ENCODE assay signal across 2 cellular contexts in genomic region chr3:13508496-13508895, GRCh38.
TF ChIP-seq lines count a peak whose summit lies in the region.

No MANE protein-coding gene starts in this region.

TF ChIP-seq in IMR-90, 13 proteins besides CTCF, POLR2A, EP300 and RAD21:
- TF ChIP-seq RCOR1 (IDR thresholded peaks at IDR 0.05; ENCODE audit: insufficient replicate concordance, low read length), result no peak
- no peak for TF ChIP-seq BHLHE40 (IDR thresholded peaks at IDR 0.05; ENCODE audit: low read depth, low read length)
- no peak for TF ChIP-seq SMC3 (IDR thresholded peaks at IDR 0.05; ENCODE audit: low read depth, low read length)

TF ChIP-seq in HepG2, 621 proteins besides CTCF, POLR2A, EP300 and RAD21:
- TF ChIP-seq U2AF1 (optimal IDR thresholded peaks at IDR 0.05; ENCODE audit: low read depth, low read length) (no peak), KDM1A (CRISPR knock-in tag; IDR thresholded peaks at IDR 0.05) (no peak), STAG1 (CRISPR knock-in tag; IDR thresholded peaks at IDR 0.05) (no peak), ZNF326 (CRISPR knock-in tag; IDR thresholded peaks at IDR 0.05; ENCODE audit: borderline replicate concordance) (no peak), NFIC (IDR thresholded peaks at IDR 0.05; ENCODE audit: low read length) (no peak), TCF7 (IDR thresholded peaks at IDR 0.05; ENCODE audit: low read depth) (no peak), MYNN (CRISPR knock-in tag; IDR thresholded peaks at IDR 0.05; ENCODE audit: low read depth) (no peak)
- TF ChIP-seq, protein P1, sequence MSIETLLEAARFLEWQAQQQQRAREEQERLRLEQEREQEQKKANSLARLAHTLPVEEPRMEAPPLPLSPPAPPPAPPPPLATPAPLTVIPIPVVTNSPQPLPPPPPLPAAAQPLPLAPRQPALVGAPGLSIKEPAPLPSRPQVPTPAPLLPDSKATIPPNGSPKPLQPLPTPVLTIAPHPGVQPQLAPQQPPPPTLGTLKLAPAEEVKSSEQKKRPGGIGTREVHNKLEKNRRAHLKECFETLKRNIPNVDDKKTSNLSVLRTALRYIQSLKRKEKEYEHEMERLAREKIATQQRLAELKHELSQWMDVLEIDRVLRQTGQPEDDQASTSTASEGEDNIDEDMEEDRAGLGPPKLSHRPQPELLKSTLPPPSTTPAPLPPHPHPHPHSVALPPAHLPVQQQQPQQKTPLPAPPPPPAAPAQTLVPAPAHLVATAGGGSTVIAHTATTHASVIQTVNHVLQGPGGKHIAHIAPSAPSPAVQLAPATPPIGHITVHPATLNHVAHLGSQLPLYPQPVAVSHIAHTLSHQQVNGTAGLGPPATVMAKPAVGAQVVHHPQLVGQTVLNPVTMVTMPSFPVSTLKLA (IDR thresholded peaks at IDR 0.05), result no peak
